Comparison of ENCODE assay signal across 19 cellular contexts in the genomic region with DNA sequence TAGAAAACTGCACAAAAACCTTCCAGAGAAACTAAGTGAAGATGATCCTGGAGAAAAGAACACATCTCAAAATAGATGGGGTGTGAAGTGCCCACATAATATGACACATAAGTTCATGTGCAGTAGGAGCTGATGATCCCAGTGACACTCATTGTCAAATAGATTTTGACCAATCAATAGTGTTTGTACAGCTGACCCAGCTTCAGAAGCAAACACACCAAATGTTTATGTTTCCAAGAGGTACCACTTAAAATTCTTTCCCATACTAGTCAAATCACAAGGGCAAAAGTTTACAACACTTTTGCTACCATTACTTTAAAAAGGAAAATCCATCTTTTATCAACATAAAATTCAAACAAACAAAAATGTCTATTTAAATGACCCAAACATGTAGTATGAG.
"Had no signal": no experiment of that assay in that cellular context is flagged by ENCODE, and none has a peak within 500 bp of the region (broad histone marks: within the 10 kb centered on the region; RNA-seq: fewer than 3 reads in every experiment).

No MANE protein-coding gene starts in this region.

- H3K4me1 ChIP-seq: colonic mucosa, prostate gland had no signal

- DNase-seq: activated CD4-positive, alpha-beta T cell treated with anti-CD3 and anti-CD28 coated beads, Interleukin-2, amount 10 ng/mL, durations not matched to agents 7 days and 5 days; activated CD4-positive, CD25-positive, alpha-beta regulatory T cell treated with anti-CD3 and anti-CD28 coated beads, Interleukin-2, amount 50 U/mL, for 72 hours; activated CD8-positive, alpha-beta T cell treated with anti-CD3 and anti-CD28 coated beads for 36 hours; activated gamma-delta T cell treated with Interleukin-2 at 50 U/mL for 16 hours; aorta; brain microvascular endothelial cell; colonic mucosa; dorsolateral prefrontal cortex; heart left ventricle; islet precursor cell; left colon; ovary; stimulated activated CD4-positive, alpha-beta T cell treated with anti-CD3 and anti-CD28 coated beads, Interleukin-4, amount 100 ng/mL, for 4 hours; substantia nigra; thyroid gland; WERI-Rb-1 had no signal

- H3K9me3 ChIP-seq: colonic mucosa, heart left ventricle, neutrophil, ovary, prostate gland, right atrium auricular region, thyroid gland had no signal

- H3K36me3 ChIP-seq: brain microvascular endothelial cell, colonic mucosa, heart left ventricle, neutrophil, ovary, prostate gland, right atrium auricular region, thyroid gland, WERI-Rb-1 had no signal

- H3K27ac ChIP-seq: brain microvascular endothelial cell, colonic mucosa, dorsolateral prefrontal cortex, heart left ventricle, neutrophil, ovary, prostate gland, right atrium auricular region, thyroid gland, WERI-Rb-1 had no signal

- H3K27me3 ChIP-seq: brain microvascular endothelial cell, colonic mucosa, dorsolateral prefrontal cortex, heart left ventricle, neutrophil, ovary, right atrium auricular region, thyroid gland had no signal

- H3K4me3 ChIP-seq: colonic mucosa, dorsolateral prefrontal cortex, heart left ventricle, ovary, prostate gland, right atrium auricular region, thyroid gland had no signal
